Comparison of ENCODE assay signal across 11 cellular contexts in the genomic region with DNA sequence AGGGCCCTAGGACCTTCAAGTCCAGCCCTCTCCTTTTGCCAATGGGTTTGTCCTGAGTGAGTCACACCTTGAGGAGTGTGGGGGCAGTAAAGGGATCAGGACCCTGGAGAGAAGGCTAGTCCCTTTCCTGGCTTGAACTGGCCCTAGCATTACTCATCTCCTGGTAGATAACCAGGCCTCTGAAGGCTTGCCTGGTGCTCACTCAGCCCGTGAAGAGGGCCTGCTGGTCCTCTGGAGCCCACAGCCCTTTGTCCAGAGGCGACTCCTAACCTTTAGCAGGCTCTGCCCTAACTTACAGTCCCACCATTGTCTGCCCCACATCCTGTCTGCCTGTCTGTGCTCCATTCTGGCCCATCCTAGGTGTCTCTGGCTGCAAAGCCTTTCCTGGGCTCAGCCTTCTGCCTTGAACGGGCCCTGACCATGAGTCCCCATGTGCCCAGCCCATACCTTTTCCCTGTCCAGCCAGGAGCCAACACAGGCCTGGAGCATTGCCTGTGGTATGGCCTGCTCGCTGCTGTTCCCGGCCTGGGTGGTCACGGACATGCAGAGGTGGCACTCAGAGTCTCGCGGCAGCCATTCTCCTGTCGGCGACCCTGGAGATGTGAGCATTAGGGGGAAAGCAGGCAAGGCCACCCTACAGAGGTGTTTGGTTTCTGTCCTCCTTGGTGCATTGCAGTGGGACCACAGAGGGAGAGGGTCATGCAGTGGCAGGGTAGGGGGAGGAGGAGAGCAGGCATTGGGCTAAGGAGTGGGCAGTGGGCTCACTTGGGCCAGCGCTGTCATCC. TPM values are rescaled to one million over a fixed set of nuclear protein-coding genes. Genes with fewer than 3 reads are reported as not detected.
DNase-seq lines count a peak whose midpoint lies in the region; ATAC-seq and TF ChIP-seq lines count a peak whose summit lies in the region.
"Had no signal": no experiment of that assay in that cellular context is flagged by ENCODE, and none has a peak within 500 bp of the region (broad histone marks: within the 10 kb centered on the region; RNA-seq: fewer than 3 reads in every experiment).

No MANE protein-coding gene starts in this region.

- H3K9me3 Mint-ChIP-seq in HFFc6, result no peaks in the 10 kb centered on the region
- no peaks in the 10 kb centered on the region for H3K9me3 Mint-ChIP-seq in activated naive CD4-positive, alpha-beta T cell treated with anti-CD3 and anti-CD28 coated beads, Interleukin-2, amount 10 ng/mL, durations not matched to agents 7 days and 5 days
- H3K9me3 Mint-ChIP-seq: naive B cell had no signal

- peaks cover under 1% of the 10 kb centered on the region; the same call in 1 of the 2 replicates for H3K27me3 Mint-ChIP-seq in HFFc6 (ENCODE audit: insufficient read depth)
- H3K27me3 Mint-ChIP-seq in activated naive CD4-positive, alpha-beta T cell treated with anti-CD3 and anti-CD28 coated beads, Interleukin-2, amount 10 ng/mL, durations not matched to agents 7 days and 5 days, result no peaks in the 10 kb centered on the region

- H3K4me1 ChIP-seq in ascending aorta (peaks cover 3% of the 10 kb centered on the region in 2 donors), right cardiac atrium (ENCODE audit: control insufficient read depth, insufficient read depth, low read length) (peaks cover 4% of the 10 kb centered on the region)

- intact Hi-C loops in ascending aorta (cut with DNase I) (no loop called here), right cardiac atrium (cut with DNase I) (no loop called here)

- no peaks in the 10 kb centered on the region for H3K9me3 ChIP-seq in ascending aorta
- H3K9me3 ChIP-seq in right cardiac atrium (ENCODE audit: control insufficient read depth, low read length), result no peaks in the 10 kb centered on the region

- peaks cover 17% of the 10 kb centered on the region for H3K4me1 Mint-ChIP-seq in HFFc6 (ENCODE audit: low read depth)
- no peaks in the 10 kb centered on the region for H3K4me1 Mint-ChIP-seq in activated naive CD4-positive, alpha-beta T cell treated with anti-CD3 and anti-CD28 coated beads, Interleukin-2, amount 10 ng/mL, durations not matched to agents 7 days and 5 days

- CTCF ChIA-PET in activated naive CD4-positive, alpha-beta T cell treated with anti-CD3 and anti-CD28 coated beads, Interleukin-2, amount 10 ng/mL, durations not matched to agents 7 days and 5 days (lab: Charles Lee), result interaction anchor here (1.4 kb wide), 1 partner anchor 22 kb away, joined by 3 read pairs; no protein-coding TSS in a partner anchor

- H3K4me3 ChIP-seq in ascending aorta (no peak overlapping the region), right cardiac atrium (ENCODE audit: low read length) (no peak overlapping the region)

- peaks cover 2% of the 10 kb centered on the region for H3K36me3 Mint-ChIP-seq in HFFc6 (ENCODE audit: low read depth)
- H3K36me3 Mint-ChIP-seq in activated naive CD4-positive, alpha-beta T cell treated with anti-CD3 and anti-CD28 coated beads, Interleukin-2, amount 10 ng/mL, durations not matched to agents 7 days and 5 days, result peaks cover 2% of the 10 kb centered on the region

- peak overlapping the region; percentile 83 for H3K27ac Mint-ChIP-seq in HFFc6
- H3K27ac Mint-ChIP-seq in activated naive CD4-positive, alpha-beta T cell treated with anti-CD3 and anti-CD28 coated beads, Interleukin-2, amount 10 ng/mL, durations not matched to agents 7 days and 5 days, result no peak overlapping the region
- H3K27ac Mint-ChIP-seq: naive B cell had no signal

- TF ChIP-seq CTCF in HFFc6 (IDR thresholded peaks at IDR 0.05) (no peak), ascending aorta (IDR thresholded peaks at IDR 0.05) (no peak)

- ATAC-seq in right cardiac atrium (peak; percentile 63 to 87), HG03108 (IDR thresholded peaks at IDR 0.05; ENCODE audit: unreplicated experiment) (no peak)

- H3K27ac ChIP-seq in ascending aorta, result peak overlapping the region; percentile 36 to 42
- peak overlapping the region; percentile 13 for H3K27ac ChIP-seq in right cardiac atrium (ENCODE audit: low read length)

- DNase-seq in HFFc6 (peak; percentile 92), ascending aorta (ENCODE audit: low spot score in 2 of 2) (peak in 1 of 2 donors; percentile 82), right cardiac atrium (peak in 1 of 3 donors; percentile 63), stromal cell of bone marrow (ENCODE audit: low read depth) (peak; percentile 96), NCI-H2029 (lab: John Stamatoyannopoulos, UW) (no peak)
- DNase-seq in activated naive CD4-positive, alpha-beta T cell treated with anti-CD3 and anti-CD28 coated beads, Interleukin-2, amount 10 ng/mL, durations not matched to agents 7 days and 5 days, result no peak
- DNase-seq in stimulated activated CD4-positive, alpha-beta T cell treated with anti-CD3 and anti-CD28 coated beads, Interleukin-2, amount 100 ng/mL, for 48 hours, result no peak
- DNase-seq: cortex of kidney, naive B cell had no signal

- H3K36me3 ChIP-seq in ascending aorta, result peaks cover 0 to 5% of the 10 kb centered on the region in 2 donors

- no peaks in the 10 kb centered on the region for H3K27me3 ChIP-seq in ascending aorta
- H3K27me3 ChIP-seq in right cardiac atrium (ENCODE audit: control insufficient read depth, insufficient read depth), result no peaks in the 10 kb centered on the region

- 85% methylated on average over 11 of the region's 11 CpGs for WGBS in right cardiac atrium

- no peak overlapping the region for H3K4me3 Mint-ChIP-seq in HFFc6
- H3K4me3 Mint-ChIP-seq in activated naive CD4-positive, alpha-beta T cell treated with anti-CD3 and anti-CD28 coated beads, Interleukin-2, amount 10 ng/mL, durations not matched to agents 7 days and 5 days, result no peak overlapping the region
- H3K4me3 Mint-ChIP-seq: naive B cell had no signal

RNA-seq across cellular contexts. Expression of gene SFTPB, which starts 4.9 kb away (rescaled TPM):
- total RNA-seq in HFFc6 (2021; fragmentation: NEBNext Ultra II Directional; extraction: Animal tissue kit (Norgen Biotek cat#: 25700)), result not detected
- total RNA-seq in ascending aorta (not detected), right cardiac atrium (1 to 10 TPM in 1 of 4 donors, under 1 TPM in 1, not detected in 2; 0.60 to 3.1 TPM)
- not detected for polyA plus RNA-seq in right cardiac atrium
- total RNA-seq: activated CD8-positive, alpha-beta memory T cell treated with anti-CD3 and anti-CD28 coated beads for 36 hours had no signal

RNA-seq across cellular contexts. Expression of gene GNLY, which starts 31.1 kb away (rescaled TPM):
- total RNA-seq in HFFc6 (2021; fragmentation: NEBNext Ultra II Directional; extraction: Animal tissue kit (Norgen Biotek cat#: 25700)), result not detected
- total RNA-seq in ascending aorta (not detected), right cardiac atrium (1 to 10 TPM in 3 of 4 donors, not detected in 1; 1.4 to 2.3 (median 2.1) TPM)
- polyA plus RNA-seq in right cardiac atrium, result 2.6 TPM

RNA-seq across cellular contexts. Expression of gene USP39, which starts 47.1 kb away (rescaled TPM):
- 10 to 100 TPM; 44.1 to 49.2 (median 47.4) TPM for total RNA-seq in HFFc6 (2021; fragmentation: NEBNext Ultra II Directional; extraction: Animal tissue kit (Norgen Biotek cat#: 25700))
- 81.1 TPM for total RNA-seq in ascending aorta
- 10 to 100 TPM; 30.8 to 33.1 (median 32.0) TPM for total RNA-seq in right cardiac atrium
- polyA plus RNA-seq in right cardiac atrium, result 29.6 TPM

RNA-seq across cellular contexts. Expression of gene C2orf68, which starts 51.2 kb away (rescaled TPM):
- 10 to 100 TPM; 13.7 to 17.6 (median 16.0) TPM for total RNA-seq in HFFc6 (2021; fragmentation: NEBNext Ultra II Directional; extraction: Animal tissue kit (Norgen Biotek cat#: 25700))
- total RNA-seq in ascending aorta (1.6 TPM), right cardiac atrium (10 to 100 TPM; 25.0 to 31.9 (median 27.9) TPM)
- 28.1 TPM for polyA plus RNA-seq in right cardiac atrium

Comparison
In these comparisons a context has a peak if more than half of its experiments do, and no peak if none do; other contexts are left out.
1. DNase-seq: peak in HFFc6 (single experiment) and stromal cell of bone marrow (single experiment); none in NCI-H2029 (single experiment), activated naive CD4-positive, alpha-beta T cell treated with anti-CD3 and anti-CD28 coated beads, Interleukin-2, amount 10 ng/mL, durations not matched to agents 7 days and 5 days (single experiment) and stimulated activated CD4-positive, alpha-beta T cell treated with anti-CD3 and anti-CD28 coated beads, Interleukin-2, amount 100 ng/mL, for 48 hours (0 of 2).